In genomic region chr2:186589733-186590537, GRCh38 we compare ENCODE assay signal across 8 cellular contexts. TPM values are rescaled to one million over a fixed set of nuclear protein-coding genes. Genes with fewer than 3 reads are reported as not detected.
DNase-seq lines count a peak whose midpoint lies in the region; ATAC-seq and TF ChIP-seq lines count a peak whose summit lies in the region.

Gene ITGAV, plus strand, starts transcription at chr2:186590056. Its CDS starts 283 bp downstream, at chr2:186590339.

- H3K27ac Mint-ChIP-seq in activated CD4-positive, alpha-beta T cell treated with anti-CD3 and anti-CD28 coated beads, Interleukin-2, amount 10 ng/mL, durations not matched to agents 24 days and 14 days: peak within 1 kb of the TSS; percentile 80

- TF ChIP-seq POLR2A in GM18951 (IDR thresholded peaks at IDR 0.05; ENCODE audit: extremely low read depth, insufficient read depth, insufficient read length): peak; percentile 94

- in situ Hi-C loops in GM18951 (cut with MboI; ENCODE audit: low sequenced_read_pairs, unreplicated experiment): no loop called here

- peak within 1 kb of the TSS; percentile 85 for H3K4me3 Mint-ChIP-seq in activated CD4-positive, alpha-beta T cell treated with anti-CD3 and anti-CD28 coated beads, Interleukin-2, amount 10 ng/mL, durations not matched to agents 24 days and 14 days

- DNase-seq in AML-193 (lab: John Stamatoyannopoulos, UW) (peak; percentile 85 to 93), NCI-H446 treated with DMSO at 0.1 percent for 48 hours (lab: John Stamatoyannopoulos, UW) (peak; percentile 87), cortex of kidney (lab: John Stamatoyannopoulos, UW) (peak; percentile 25), left kidney (ENCODE audit: low read depth, low spot score) (peak; percentile 97)
- peak; percentile 95 for DNase-seq in activated CD4-positive, alpha-beta T cell treated with anti-CD3 and anti-CD28 coated beads, Interleukin-2, amount 10 ng/mL, durations not matched to agents 24 days and 14 days
- peak; percentile 89 for DNase-seq in stimulated activated CD4-positive, alpha-beta T cell treated with anti-CD3 and anti-CD28 coated beads, Interleukin-1b, Interleukin-23, amount 100 ng/mL, for 48 hours

- intact Hi-C loops in activated CD4-positive, alpha-beta T cell treated with anti-CD3 and anti-CD28 coated beads, Interleukin-2, amount 10 ng/mL, durations not matched to agents 24 days and 14 days (cut with micrococcal nuclease): loop anchor here (1.0 to 5.0 kb wide), 4 partner anchors 15 to 104 kb away; partner anchors contain the start of gene ZC3H15

- no peaks in the 10 kb centered on the region for H3K36me3 Mint-ChIP-seq in activated CD4-positive, alpha-beta T cell treated with anti-CD3 and anti-CD28 coated beads, Interleukin-2, amount 10 ng/mL, durations not matched to agents 24 days and 14 days (ENCODE audit: low read depth)

- peaks cover 9% of the 10 kb centered on the region for H3K27me3 Mint-ChIP-seq in activated CD4-positive, alpha-beta T cell treated with anti-CD3 and anti-CD28 coated beads, Interleukin-2, amount 10 ng/mL, durations not matched to agents 24 days and 14 days

- H3K9me3 Mint-ChIP-seq in activated CD4-positive, alpha-beta T cell treated with anti-CD3 and anti-CD28 coated beads, Interleukin-2, amount 10 ng/mL, durations not matched to agents 24 days and 14 days: no peaks in the 10 kb centered on the region

- peak; percentile 93 for ATAC-seq in HG03175 (IDR thresholded peaks at IDR 0.05; ENCODE audit: unreplicated experiment)

- peaks cover 19% of the 10 kb centered on the region for H3K4me1 Mint-ChIP-seq in activated CD4-positive, alpha-beta T cell treated with anti-CD3 and anti-CD28 coated beads, Interleukin-2, amount 10 ng/mL, durations not matched to agents 24 days and 14 days

RNA-seq across cellular contexts. Expression of gene ITGAV, which starts in this region (rescaled TPM):
- total RNA-seq in activated CD4-positive, alpha-beta T cell treated with anti-CD3 and anti-CD28 coated beads, Interleukin-2, amount 10 ng/mL, durations not matched to agents 24 days and 14 days: 6.9 and 8.1 TPM in 2 replicates

Comparison
In these comparisons a context has a peak if more than half of its experiments do, and no peak if none do; other contexts are left out.
1. Peak in every context shown above with its lines: DNase-seq and ATAC-seq.
2. DNase-seq: peak in every context shown above with its lines; median percentile 97 in left kidney; 95 in activated CD4-positive, alpha-beta T cell treated with anti-CD3 and anti-CD28 coated beads, Interleukin-2, amount 10 ng/mL, durations not matched to agents 24 days and 14 days; 89 in AML-193; 89 in stimulated activated CD4-positive, alpha-beta T cell treated with anti-CD3 and anti-CD28 coated beads, Interleukin-1b, Interleukin-23, amount 100 ng/mL, for 48 hours; 87 in NCI-H446 treated with DMSO at 0.1 percent for 48 hours; 25 in cortex of kidney.